9 cellular contexts compared by ENCODE assay signal in genomic region chr7:23347682-23348180, GRCh38. TPM values are rescaled to one million over a fixed set of nuclear protein-coding genes. Genes with fewer than 3 reads are reported as not detected.
DNase-seq lines count a peak whose midpoint lies in the region; ATAC-seq and TF ChIP-seq lines count a peak whose summit lies in the region.
"Had no signal": no experiment of that assay in that cellular context is flagged by ENCODE, and none has a peak within 500 bp of the region (broad histone marks: within the 10 kb centered on the region; RNA-seq: fewer than 3 reads in every experiment).

No MANE protein-coding gene starts in this region.

- H3K9ac ChIP-seq in SK-N-SH = peak overlapping the region; percentile 26; the same call in 1 of the 2 replicates

- H3K27ac ChIP-seq in SK-N-SH (ENCODE audit: low read depth in 2 of 2, low read length in 1 of 2) = peak overlapping the region; percentile 39 to 89
- H3K27ac ChIP-seq: vagina had no signal

- peaks cover 14 to 58% of the 10 kb centered on the region in 2 experiments for H3K4me1 ChIP-seq in SK-N-SH (ENCODE audit: control insufficient read depth in 1 of 2, insufficient read depth in 2 of 2, low read depth in 1 of 2, low read length in 1 of 2)
- peaks cover 18% of the 10 kb centered on the region for H3K4me1 ChIP-seq in BE2C
- H3K4me1 ChIP-seq: vagina had no signal

- H3K27me3 ChIP-seq in SK-N-SH (ENCODE audit: insufficient read depth) = no peaks in the 10 kb centered on the region
- H3K27me3 ChIP-seq in BE2C = no peaks in the 10 kb centered on the region
- H3K27me3 ChIP-seq: vagina had no signal

- peak; percentile 32 to 74; a peak in 2 of 4 replicates for TF ChIP-seq EP300 in SK-N-SH (IDR thresholded peaks at IDR 0.05; ENCODE audit: borderline replicate concordance in 1 of 2, low read depth in 1 of 2, low read length in 1 of 2)

- no peak for TF ChIP-seq RAD21 in SK-N-SH (IDR thresholded peaks at IDR 0.05; ENCODE audit: low read length)

- H3K9me2 ChIP-seq in SK-N-SH = no peaks in the 10 kb centered on the region

- peak overlapping the region; percentile 66 for H3K4me2 ChIP-seq in SK-N-SH

- H3K4me3 ChIP-seq in SK-N-SH (ENCODE audit: low read depth in 2 of 2, low read length in 1 of 2) = peak overlapping the region; percentile 20 to 35; a peak in 2 of 4 replicates
- peak overlapping the region; percentile 19 for H3K4me3 ChIP-seq in fibroblast of villous mesenchyme (ENCODE audit: low read depth, low read length)
- no peak overlapping the region for H3K4me3 ChIP-seq in BE2C (ENCODE audit: low read depth, low read length)
- H3K4me3 ChIP-seq: vagina had no signal

- H3K36me3 ChIP-seq in SK-N-SH (replicated peaks in 1 of 2; ENCODE audit: control insufficient read depth in 1 of 2, insufficient read depth in 2 of 2, low read length in 1 of 2) (peaks cover 44 to 51% of the 10 kb centered on the region in 2 experiments), BE2C (peaks cover 51% of the 10 kb centered on the region)
- H3K36me3 ChIP-seq: vagina had no signal

- peaks cover 45% of the 10 kb centered on the region for H3K79me2 ChIP-seq in SK-N-SH (ENCODE audit: insufficient read depth)

- peaks cover 5% of the 10 kb centered on the region for H4K20me1 ChIP-seq in SK-N-SH (ENCODE audit: insufficient read depth)

- POLR2A ChIA-PET in SK-N-SH (lab: Yijun Ruan, JAX) = no interaction called here

- peaks cover 53% of the 10 kb centered on the region for H3F3A ChIP-seq in SK-N-SH (replicated peaks; ENCODE audit: insufficient read depth)

- DNase-seq in A172 (ENCODE audit: low spot score) = peak; percentile 93
- DNase-seq in SK-N-SH = no peak
- DNase-seq in fibroblast of villous mesenchyme (ENCODE audit: low read depth) = peak; percentile 90
- DNase-seq in BE2C = no peak
- DNase-seq in NCI-H1436 treated with DMSO at 0.1 percent for 48 hours (lab: John Stamatoyannopoulos, UW) = no peak
- DNase-seq in DMS79 (lab: John Stamatoyannopoulos, UW) = no peak

- 20% methylated on average over 8 of the region's 8 CpGs for WGBS in SK-N-SH (ENCODE audit: low lambda C conversion rate)

- TF ChIP-seq CTCF in SK-N-SH (IDR thresholded peaks at IDR 0.05) = no peak
- no peak for TF ChIP-seq CTCF in fibroblast of villous mesenchyme (IDR thresholded peaks at IDR 0.05; ENCODE audit: insufficient read depth, low read depth, low read length)
- no peak for TF ChIP-seq CTCF in BE2C (IDR thresholded peaks at IDR 0.05; ENCODE audit: low read depth, low read length)

- H3K9me3 ChIP-seq in SK-N-SH (no peaks in the 10 kb centered on the region), BE2C (no peaks in the 10 kb centered on the region)
- H3K9me3 ChIP-seq: vagina had no signal

- no peak overlapping the region for H2AFZ ChIP-seq in SK-N-SH (ENCODE audit: low read depth)

- ATAC-seq in GM19351 (IDR thresholded peaks at IDR 0.05; ENCODE audit: unreplicated experiment) (peak; percentile 51), GM19328 (IDR thresholded peaks at IDR 0.05; ENCODE audit: unreplicated experiment) (no peak)

- CTCF ChIA-PET in SK-N-SH (lab: Yijun Ruan, JAX) = interaction anchor here (1.3 kb wide), 1 partner anchor 10 kb away, joined by 4 read pairs; no protein-coding TSS in a partner anchor

TF ChIP-seq in SK-N-SH, 30 proteins besides CTCF, POLR2A, EP300 and RAD21:
- peak; percentile 64; the same call in 1 of the 2 replicates for TF ChIP-seq MAX (IDR thresholded peaks at IDR 0.05; ENCODE audit: low read depth)
- no peak for TF ChIP-seq NRF1 (IDR thresholded peaks at IDR 0.05; ENCODE audit: low read depth, low read length)
- peak; percentile 94 for TF ChIP-seq JUND (IDR thresholded peaks at IDR 0.05)
- TF ChIP-seq NFIC (IDR thresholded peaks at IDR 0.05; ENCODE audit: borderline replicate concordance) = peak; percentile 71; the same call in 1 of the 2 replicates
- peak; percentile 66 for TF ChIP-seq POLR2AphosphoS5 (IDR thresholded peaks at IDR 0.05; ENCODE audit: low read depth, low read length)
- TF ChIP-seq FOSL2 (IDR thresholded peaks at IDR 0.05; ENCODE audit: borderline replicate concordance, low read depth) = peak; percentile 93
- TF ChIP-seq USF1 (IDR thresholded peaks at IDR 0.05; ENCODE audit: borderline replicate concordance, low read depth) = no peak
- peak; percentile 87; the same call in 1 of the 2 replicates for TF ChIP-seq RXRA (IDR thresholded peaks at IDR 0.05; ENCODE audit: borderline replicate concordance, low read depth)
- no peak for TF ChIP-seq IRF3 (IDR thresholded peaks at IDR 0.05; ENCODE audit: low read depth, low read length)
- TF ChIP-seq TEAD4 (IDR thresholded peaks at IDR 0.05; ENCODE audit: borderline replicate concordance, insufficient read depth) = peak; percentile 47; the same call in 1 of the 2 replicates
- TF ChIP-seq PBX3 (IDR thresholded peaks at IDR 0.05) = peak; percentile 94
- peak; percentile 44; the same call in 1 of the 2 replicates for TF ChIP-seq ZBTB33 (IDR thresholded peaks at IDR 0.05; ENCODE audit: borderline replicate concordance, low read depth)
- TF ChIP-seq SIN3A (IDR thresholded peaks at IDR 0.05; ENCODE audit: borderline replicate concordance, low read depth, low read length) = peak; percentile 70
- TF ChIP-seq TCF12 (IDR thresholded peaks at IDR 0.05) = peak; percentile 94
- 0 out of 2 replicates have a peak, but pooled peaks have one; percentile 19 for TF ChIP-seq FOXM1 (IDR thresholded peaks at IDR 0.05; ENCODE audit: low read depth)
TF ChIP-seq in SK-N-SH: peak in this region for 12.

RNA-seq across cellular contexts. Expression of gene MALSU1, which starts 48.6 kb away (rescaled TPM):
- 123 and 135 TPM in 2 replicates for total RNA-seq in A172 (2014; rRNA removed; shearing (Covaris generic))
- 93.6 and 102 TPM in 2 replicates for polyA plus RNA-seq in SK-N-SH (2012; rRNA removed)
- polyA plus RNA-seq in SK-N-SH (2012; cell fraction: cytosol; rRNA removed) = 101 and 119 TPM in 2 replicates
- polyA plus RNA-seq in SK-N-SH (2012; cell fraction: nucleus; rRNA removed) = 37.8 and 48.8 TPM in 2 replicates
- total RNA-seq in fibroblast of villous mesenchyme = 60.0 and 62.8 TPM in 2 replicates
- polyA plus RNA-seq in BE2C (2012; ENCODE audit: insufficient read depth, insufficient read length, low read depth) = 93.8 TPM

Comparison
In these comparisons a context has a peak if more than half of its experiments do, and no peak if none do; other contexts are left out.
1. DNase-seq: peak in A172 (single experiment) and fibroblast of villous mesenchyme (single experiment); none in SK-N-SH (single experiment), BE2C (single experiment), NCI-H1436 treated with DMSO at 0.1 percent for 48 hours (single experiment) and DMS79 (single experiment).